8 cellular contexts compared by ENCODE assay signal in the genomic region with DNA sequence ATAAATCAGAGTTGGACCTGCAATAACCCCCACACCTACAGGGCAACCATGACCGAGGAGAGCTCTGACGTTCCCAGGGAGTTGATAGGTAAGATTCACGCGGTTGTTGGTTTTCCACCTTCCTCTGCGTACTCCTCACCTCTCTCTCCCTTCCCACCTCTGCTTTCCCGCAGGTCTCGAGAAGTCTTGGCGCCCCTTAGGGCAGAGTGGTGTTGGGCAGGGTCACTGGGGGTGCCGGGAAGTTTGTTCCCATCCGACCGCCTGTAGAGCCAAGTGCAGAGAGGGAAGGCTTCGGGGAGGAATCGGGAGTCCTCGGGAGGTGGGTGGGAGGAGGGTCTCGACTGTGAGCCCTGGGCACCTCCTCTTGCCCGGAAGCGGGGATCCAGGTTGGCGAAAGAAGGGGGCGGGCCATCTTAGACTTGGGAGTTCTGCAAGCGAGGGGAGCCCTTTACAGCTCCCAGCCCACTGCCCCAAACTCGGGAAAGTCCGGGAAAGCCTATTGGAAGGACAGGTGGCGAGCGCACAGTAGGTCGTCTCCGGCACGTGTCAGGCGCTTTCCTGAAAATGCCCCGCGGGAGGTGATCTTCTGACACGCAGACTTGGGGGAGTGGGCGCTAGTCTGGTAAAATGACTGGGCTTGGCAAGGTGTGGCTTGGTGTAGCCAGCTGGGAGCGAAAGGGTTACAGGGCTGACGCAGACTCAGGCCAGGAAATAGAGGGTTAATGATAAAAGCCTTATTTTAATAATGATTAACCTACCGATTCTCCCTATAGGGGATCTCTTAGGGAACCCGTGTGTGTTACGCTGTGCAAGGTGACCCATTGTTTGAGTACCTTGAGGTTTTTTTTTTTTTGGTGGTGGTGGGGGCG. TPM values are rescaled to one million over a fixed set of nuclear protein-coding genes. Genes with fewer than 3 reads are reported as not detected.
A peak's percentile ranks its signal among the peaks of the same experiment; 100 is the strongest.
DNase-seq lines count a peak whose midpoint lies in the region; ATAC-seq, FAIRE-seq and TF ChIP-seq lines count a peak whose summit lies in the region.

No MANE protein-coding gene starts in this region.

- H3K9me3 Mint-ChIP-seq in immature natural killer cell, result no peaks in the 10 kb centered on the region

- FAIRE-seq in GM12878 (lab: Jason Lieb, UNC), result no peak

- TSS peak; percentile 57 for BruUV-seq in PC-3 (replicated peaks; lab: Mats Ljungman, UMichigan)
- BruUV-seq in GM12878 (replicated peaks; lab: Mats Ljungman, UMichigan), result TSS peak; percentile 74

- H3K79me2 ChIP-seq in PC-3 (ENCODE audit: low read length), result peaks cover 48% of the 10 kb centered on the region
- H3K79me2 ChIP-seq in GM12878 (ENCODE audit: control insufficient read depth, insufficient read depth, low read length), result peaks cover 8% of the 10 kb centered on the region

- no peak for TF ChIP-seq EP300 in GM12878 (IDR thresholded peaks at IDR 0.05; ENCODE audit: borderline replicate concordance in 1 of 2, control insufficient read depth in 1 of 2, low read depth in 2 of 2, low read length in 2 of 2)

- H3K27me3 Mint-ChIP-seq in immature natural killer cell (ENCODE audit: low read depth in 3 of 3), result peaks cover 7 to 20% (median 15%) of the 10 kb centered on the region in 3 donors

- H3K4me2 ChIP-seq in PC-3 (ENCODE audit: low read length) (peak overlapping the region; percentile 87), GM12878 (ENCODE audit: control insufficient read depth, insufficient read depth) (peak overlapping the region; percentile 64)

- WGBS in GM12878 (ENCODE audit: insufficient coverage, insufficient replicate concordance, low lambda C conversion rate, missing lambda C conversion rate), result 5% methylated on average over 38 of the region's 38 CpGs

- DNase-seq in AG08396 (ENCODE audit: low spot score), result peak; percentile 18
- DNase-seq in PC-3, result peak; percentile 19
- no peak for DNase-seq in GM12878 (ENCODE audit: low read depth, low spot score)
- no peak for DNase-seq in immature natural killer cell
- peak; percentile 36 for DNase-seq in stimulated activated CD4-positive, alpha-beta T cell treated with anti-CD3 and anti-CD28 coated beads, Interleukin-1b, Interleukin-23, amount 100 ng/mL, for 48 hours
- no peak for DNase-seq in cerebellar cortex (ENCODE audit: low spot score)

- no peaks in the 10 kb centered on the region for H3F3A ChIP-seq in PC-3 (ENCODE audit: low read length, unreplicated experiment)

- peak overlapping the region; percentile 68 to 85 (median 80) for H3K4me3 Mint-ChIP-seq in immature natural killer cell

- TF ChIP-seq CTCF in PC-3 (conservative IDR thresholded peaks at IDR 0.05; ENCODE audit: low read depth, low read length) (no peak), GM12878 (IDR thresholded peaks at IDR 0.05 in 2 of 3, conservative IDR thresholded peaks at IDR 0.05 in 1 of 3; ENCODE audit: control insufficient read depth in 2 of 3, extremely low read depth in 1 of 3, insufficient read depth in 1 of 3, low read depth in 3 of 3, low read length in 3 of 3) (no peak)

- H4K20me1 ChIP-seq in PC-3 (ENCODE audit: low read length) (no peaks in the 10 kb centered on the region), GM12878 (ENCODE audit: control insufficient read depth, insufficient read depth) (no peaks in the 10 kb centered on the region)

- H3K27ac ChIP-seq in PC-3 (ENCODE audit: low read length) (peak overlapping the region; percentile 67; the same call in 1 of the 2 replicates), GM12878 (ENCODE audit: control insufficient read depth, insufficient read depth) (peak overlapping the region; percentile 50)

- no peak for TF ChIP-seq RAD21 in GM12878 (IDR thresholded peaks at IDR 0.05; ENCODE audit: insufficient read depth, low read depth, low read length)

- H3K27ac Mint-ChIP-seq in immature natural killer cell, result peak overlapping the region in 2 of 6 donors; percentile 23 to 80

- no peaks in the 10 kb centered on the region for H3K9me3 ChIP-seq in PC-3 (ENCODE audit: low read length)
- no peaks in the 10 kb centered on the region for H3K9me3 ChIP-seq in GM12878 (replicated peaks; ENCODE audit: control insufficient read depth, insufficient read depth, low read length)

- H3K36me3 Mint-ChIP-seq in immature natural killer cell, result no peaks in the 10 kb centered on the region

- peak overlapping the region; percentile 84 for H3K4me3 ChIP-seq in PC-3 (ENCODE audit: low read length)
- peak overlapping the region; percentile 92 for H3K4me3 ChIP-seq in GM12878

- peak overlapping the region; percentile 81 for H3K9ac ChIP-seq in PC-3 (ENCODE audit: low read length)
- peak overlapping the region; percentile 74 for H3K9ac ChIP-seq in GM12878 (ENCODE audit: control insufficient read depth, insufficient read depth, low read length)

- intact Hi-C loops in PC-3 (cut with micrococcal nuclease), result loop anchor here (1.0 to 10.0 kb wide), 2 partner anchors 32 to 85 kb away; no protein-coding TSS in a partner anchor
- intact Hi-C loops in GM12878 (cut with micrococcal nuclease; ENCODE audit: unreplicated experiment), result loop anchor here (2.0 kb wide), 1 partner anchor 125 kb away; no protein-coding TSS in a partner anchor

- CTCF ChIA-PET in PC-3 (lab: Charles Lee) (interaction anchor here (0.6 to 3.0 kb wide), 8 partner anchors 32 to 232 kb away, joined by 3 to 35 read pairs (median 8); no protein-coding TSS in a partner anchor), GM12878 (lab: Yijun Ruan, JAX) (interaction anchor here (0.6 to 13.8 kb wide), 21 partner anchors 14 to 338 kb away, joined by 3 to 362 read pairs (median 6); no protein-coding TSS in a partner anchor)

- in situ Hi-C loops in GM12878 (cut with MboI), result no loop called here

- H3K9me2 ChIP-seq in PC-3 (replicated peaks; ENCODE audit: low read length), result no peaks in the 10 kb centered on the region

- H3K27me3 ChIP-seq in PC-3 (ENCODE audit: low read length), result no peaks in the 10 kb centered on the region
- no peaks in the 10 kb centered on the region for H3K27me3 ChIP-seq in GM12878 (replicated peaks in 1 of 2; ENCODE audit: control insufficient read depth in 2 of 2, insufficient read depth in 2 of 2, low read length in 1 of 2)

- ATAC-seq in GM19452 (IDR thresholded peaks at IDR 0.05; ENCODE audit: unreplicated experiment) (peak; percentile 29), PC-3 (peak; percentile 10), GM12878 (peak; percentile 37), HG02623 (IDR thresholded peaks at IDR 0.05; ENCODE audit: unreplicated experiment) (no peak)

- TF ChIP-seq POLR2A in GM12878 (IDR thresholded peaks at IDR 0.05; ENCODE audit: low read depth, low read length), result no peak

- peaks cover 18 to 26% of the 10 kb centered on the region in 2 donors for H3K4me1 Mint-ChIP-seq in immature natural killer cell

- H3K36me3 ChIP-seq in PC-3 (ENCODE audit: low read depth, low read length), result no peaks in the 10 kb centered on the region
- H3K36me3 ChIP-seq in GM12878 (ENCODE audit: control insufficient read depth in 2 of 2, insufficient read depth in 2 of 2, low read length in 1 of 2), result no peaks in the 10 kb centered on the region

- peak overlapping the region; percentile 80 for H2AFZ ChIP-seq in PC-3 (ENCODE audit: low read length)
- peak overlapping the region; percentile 93 for H2AFZ ChIP-seq in GM12878 (ENCODE audit: control insufficient read depth, low read depth, low read length)

- POLR2A ChIA-PET in PC-3 (lab: Charles Lee; ENCODE audit: unreplicated experiment), result interaction anchor here (0.6 kb wide), 1 partner anchor 33 kb away, joined by 35 read pairs; no protein-coding TSS in a partner anchor
- POLR2A ChIA-PET in GM12878 (lab: Charles Lee), result interaction anchor here (0.6 to 2.0 kb wide), 11 partner anchors 10 to 1868 kb away, joined by 3 to 12 read pairs (median 4); no protein-coding TSS in a partner anchor

- RAD21 ChIA-PET in GM12878 (lab: Charles Lee; ENCODE audit: unreplicated experiment), result interaction anchor here (0.6 to 6.9 kb wide), 32 partner anchors 7 to 1845 kb away, joined by 3 to 219 read pairs (median 6); no protein-coding TSS in a partner anchor

- SMC1A ChIA-PET in GM12878 (lab: Charles Lee; ENCODE audit: uncharacterized antibody, unreplicated experiment), result interaction anchor here (0.5 to 4.8 kb wide), 25 partner anchors 8 to 276 kb away, joined by 3 to 105 read pairs (median 5); no protein-coding TSS in a partner anchor

- H3K4me1 ChIP-seq in PC-3 (ENCODE audit: insufficient read depth, low read length) (peaks cover 32% of the 10 kb centered on the region), GM12878 (ENCODE audit: control insufficient read depth, insufficient read depth, low read length) (0 out of 2 replicates have a peak, but pooled peaks cover 5% of the 10 kb centered on the region)

TF ChIP-seq in GM12878, 131 proteins besides CTCF, POLR2A, EP300 and RAD21 (continues in another document):
- no peak for TF ChIP-seq EGR1 (IDR thresholded peaks at IDR 0.05; ENCODE audit: borderline replicate concordance in 1 of 2, low read depth in 2 of 2, low read length in 2 of 2)

RNA-seq across cellular contexts. Expression of a gene that starts 0.8 kb away (rescaled TPM):
- total RNA-seq in PC-3 (2014; rRNA removed) (17.0 and 22.0 TPM in 2 replicates), GM12878 (2014; rRNA removed) (10.2 and 11.9 TPM in 2 replicates), GM12878 (2014; rRNA removed; fragmentation: Illumina TruSeq; extraction: Trizol) (10.6 and 10.7 TPM in 2 replicates), GM12878 (2021) (9.4 and 10.3 TPM in 2 replicates)
- 45.9 and 48.7 TPM in 2 replicates for total RNA-seq in GM12878 (2013; cell fraction: nucleolus; rRNA removed)
- polyA plus RNA-seq in GM12878 (2011; ENCODE audit: low read depth), result 1.3 TPM
- polyA plus RNA-seq in GM12878 (2011; rRNA removed) (9.7 and 11.6 TPM in 2 replicates), GM12878 (2014; fragmentation: Illumina TruSeq; extraction: Trizol) (8.9 and 10.1 TPM in 2 replicates), GM12878 (2014; fragmentation: Nextera tagmentation; extraction: Ambion mirVana) (10 to 100 TPM in 1 of 2 experiments, 1 to 10 TPM in 1; 9.4 to 11.3 TPM), GM12878 (2014; rRNA removed) (5.2 and 6.4 TPM in 2 replicates), GM12878 (2016; fragmentation: Nextera tagmentation; extraction: Ambion mirVana) (10 to 100 TPM; 15.4 to 18.1 TPM), immature natural killer cell (under 1 TPM in 1 of 3 donors, not detected in 2; 0.12 TPM)
- 6.1 and 7.5 TPM in 2 replicates for polyA plus RNA-seq in GM12878 (2011; cell fraction: cytosol; rRNA removed)
- polyA plus RNA-seq in GM12878 (2011; cell fraction: nucleus; rRNA removed), result 10.6 and 12.8 TPM in 2 replicates
- 0.96 and 1.6 TPM in 2 replicates for polyA plus RNA-seq in GM12878 (2012)
- polyA minus RNA-seq in GM12878 (2011; rRNA and poly(A)+ RNA removed), result 19.5 and 21.1 TPM in 2 replicates
- polyA minus RNA-seq in GM12878 (2011; cell fraction: cytosol; rRNA and poly(A)+ RNA removed), result 8.6 and 8.9 TPM in 2 replicates
- 14.9 and 22.7 TPM in 2 replicates for polyA minus RNA-seq in GM12878 (2011; cell fraction: nucleus; rRNA and poly(A)+ RNA removed)

Comparison
In these comparisons a context has a peak if more than half of its experiments do, and no peak if none do; other contexts are left out.
1. DNase-seq: peak in AG08396 (single experiment), PC-3 (single experiment) and stimulated activated CD4-positive, alpha-beta T cell treated with anti-CD3 and anti-CD28 coated beads, Interleukin-1b, Interleukin-23, amount 100 ng/mL, for 48 hours (single experiment); none in GM12878 (single experiment), immature natural killer cell (0 of 3) and cerebellar cortex (single experiment).